ENCODE assay signal across 18 cellular contexts in the genomic region with DNA sequence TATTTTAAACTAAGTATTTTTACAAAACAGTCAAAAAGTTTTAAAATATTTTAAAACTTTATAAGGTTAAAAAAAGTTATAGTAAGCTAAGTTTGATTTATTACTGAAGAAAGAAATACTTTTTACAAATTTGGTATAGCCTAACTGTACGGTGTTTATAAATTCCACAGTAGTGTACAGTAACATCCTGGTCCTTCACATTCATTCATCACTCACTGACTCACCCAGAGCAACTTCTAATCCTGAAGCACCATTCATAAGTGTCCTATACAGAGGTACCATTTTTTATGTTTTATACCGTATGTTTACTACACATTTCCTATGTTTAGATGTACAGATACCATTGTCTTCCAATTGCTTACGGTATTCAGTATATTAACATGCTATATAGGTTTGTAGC.
DNase-seq lines count a peak whose midpoint lies in the region; ATAC-seq, FAIRE-seq and TF ChIP-seq lines count a peak whose summit lies in the region.
"Had no signal": no experiment of that assay in that cellular context is flagged by ENCODE, and none has a peak within 500 bp of the region (broad histone marks: within the 10 kb centered on the region; RNA-seq: fewer than 3 reads in every experiment).

No MANE protein-coding gene starts in this region.

- CTCF ChIA-PET in PC-3 (lab: Charles Lee): no interaction called here

- no peaks in the 10 kb centered on the region for H3K27me3 ChIP-seq in PC-3 (ENCODE audit: low read length)
- H3K27me3 ChIP-seq: BLaER1 had no signal

- POLR2A ChIA-PET in PC-3 (lab: Charles Lee; ENCODE audit: unreplicated experiment): no interaction called here

- no peak overlapping the region for H3K4me3 ChIP-seq in PC-3 (ENCODE audit: low read length)
- H3K4me3 ChIP-seq: A549, BLaER1, GM12878 had no signal

- no peaks in the 10 kb centered on the region for H3F3A ChIP-seq in PC-3 (ENCODE audit: low read length, unreplicated experiment)

- FAIRE-seq in colon (lab: Jason Lieb, UNC) (peak; percentile 75), urothelium cell line (lab: Jason Lieb, UNC) (peak; percentile 94)
- FAIRE-seq: A549, GM12878, GM19239, H1, HTR-8/SVneo had no signal

- no peak overlapping the region for H2AFZ ChIP-seq in PC-3 (ENCODE audit: low read length)

- no peaks in the 10 kb centered on the region for H3K9me2 ChIP-seq in PC-3 (replicated peaks; ENCODE audit: low read length)

- H3K79me2 ChIP-seq in PC-3 (ENCODE audit: low read length): no peaks in the 10 kb centered on the region

- peak; percentile 23 for DNase-seq in ELR (ENCODE audit: low read depth)
- no peak for DNase-seq in PC-3
- no peak for DNase-seq in urothelium cell line (ENCODE audit: low spot score)
- no peak for DNase-seq in posterior vena cava (ENCODE audit: low spot score)
- DNase-seq in activated T-cell treated with anti-CD3 and anti-CD28 coated beads, Interleukin-2, amount 50 U/mL, for 48 hours: no peak
- no peak for DNase-seq in stimulated activated CD4-positive, alpha-beta T cell treated with anti-CD3 and anti-CD28 coated beads, Interleukin-4, amount 100 ng/mL, for 24 hours
- DNase-seq: CD4-positive, alpha-beta memory T cell; DMS153; DMS79; H9 had no signal

- no peak overlapping the region for H3K4me2 ChIP-seq in PC-3 (ENCODE audit: low read length)
- H3K4me2 ChIP-seq: A549, BLaER1 had no signal

- BruUV-seq in PC-3 (replicated peaks; lab: Mats Ljungman, UMichigan): no TSS peak

- no peak overlapping the region for H3K9ac ChIP-seq in PC-3 (ENCODE audit: low read length)
- H3K9ac ChIP-seq: BLaER1 had no signal

- H3K27ac ChIP-seq in PC-3 (ENCODE audit: low read length): no peak overlapping the region
- H3K27ac ChIP-seq: 22Rv1, A549, BLaER1 had no signal

- H3K36me3 ChIP-seq in PC-3 (ENCODE audit: low read depth, low read length): no peaks in the 10 kb centered on the region
- H3K36me3 ChIP-seq: BLaER1 had no signal

- ATAC-seq in PC-3: peak; percentile 18; the same call in 1 of the 2 replicates
- ATAC-seq: A549, GM12878 had no signal

- H3K4me1 ChIP-seq in PC-3 (ENCODE audit: insufficient read depth, low read length): 0 out of 2 replicates have a peak, but pooled peaks cover 13% of the 10 kb centered on the region
- H3K4me1 ChIP-seq: A549, BLaER1 had no signal

- TF ChIP-seq CTCF in PC-3 (conservative IDR thresholded peaks at IDR 0.05; ENCODE audit: low read depth, low read length): no peak

- no peaks in the 10 kb centered on the region for H4K20me1 ChIP-seq in PC-3 (ENCODE audit: low read length)
- H4K20me1 ChIP-seq: BLaER1 had no signal

- intact Hi-C loops in PC-3 (cut with micrococcal nuclease) (no loop called here), posterior vena cava (cut with DNase I) (no loop called here)

- H3K9me3 ChIP-seq in PC-3 (ENCODE audit: low read length): no peaks in the 10 kb centered on the region
- H3K9me3 ChIP-seq: A549, BLaER1 had no signal
